Comparison of ENCODE assay signal across 1 cellular context in the genomic region with DNA sequence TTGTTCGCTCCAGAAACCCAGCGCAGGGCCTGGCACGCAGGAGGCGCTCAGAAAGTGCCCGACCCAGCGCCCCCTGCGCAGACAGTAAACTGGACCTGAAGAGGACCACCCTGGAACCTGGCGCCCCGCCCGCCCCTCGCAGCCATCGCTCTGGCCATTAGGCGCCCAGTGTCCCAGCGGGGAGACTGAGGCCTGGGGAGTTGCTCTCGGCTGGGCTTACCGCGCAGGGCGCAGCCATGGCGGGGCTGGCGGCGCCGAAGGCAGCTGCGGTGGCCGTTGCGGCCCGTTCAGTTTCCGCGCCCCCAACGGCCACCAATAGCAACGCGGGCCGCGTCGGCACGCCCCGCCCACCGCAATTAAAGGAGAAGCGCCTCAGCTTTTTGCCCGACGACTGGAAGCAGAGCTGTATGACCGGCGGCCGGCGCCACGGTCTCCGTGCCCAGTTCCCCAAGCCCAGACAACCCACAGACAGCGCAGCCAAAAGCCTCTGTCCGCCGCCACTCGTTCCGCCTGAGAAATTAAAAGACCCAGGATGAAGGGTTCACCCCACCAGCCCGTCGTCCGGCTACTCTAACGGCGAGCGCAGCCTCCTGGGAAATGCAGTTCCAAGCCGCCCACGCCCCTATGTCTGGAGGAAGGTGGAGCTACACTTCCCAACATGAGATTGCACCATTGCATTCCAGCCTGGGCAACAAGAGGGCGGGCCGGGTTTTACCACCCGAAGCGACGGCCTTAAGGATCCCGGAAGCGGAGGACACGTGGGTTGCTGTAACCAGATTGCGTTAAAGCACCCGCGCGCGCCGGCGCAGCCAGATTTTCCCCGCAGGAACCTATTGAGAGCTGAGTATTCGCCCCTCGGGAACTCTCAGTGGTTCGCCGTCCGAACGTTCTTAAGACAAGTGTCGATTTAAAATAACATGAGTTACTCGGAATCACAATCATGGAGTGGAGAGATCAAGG.
A peak's percentile ranks its signal among the peaks of the same experiment; 100 is the strongest.
TF ChIP-seq lines count a peak whose summit lies in the region.

A gene (minus strand): TSS at position 289 of the 960 bp plus-strand sequence. CDS start 51 bp downstream, at position 238.

TF ChIP-seq in HepG2, 621 proteins besides CTCF, POLR2A, EP300 and RAD21 (continued from another document and continues in another):
- TF ChIP-seq, protein P1, sequence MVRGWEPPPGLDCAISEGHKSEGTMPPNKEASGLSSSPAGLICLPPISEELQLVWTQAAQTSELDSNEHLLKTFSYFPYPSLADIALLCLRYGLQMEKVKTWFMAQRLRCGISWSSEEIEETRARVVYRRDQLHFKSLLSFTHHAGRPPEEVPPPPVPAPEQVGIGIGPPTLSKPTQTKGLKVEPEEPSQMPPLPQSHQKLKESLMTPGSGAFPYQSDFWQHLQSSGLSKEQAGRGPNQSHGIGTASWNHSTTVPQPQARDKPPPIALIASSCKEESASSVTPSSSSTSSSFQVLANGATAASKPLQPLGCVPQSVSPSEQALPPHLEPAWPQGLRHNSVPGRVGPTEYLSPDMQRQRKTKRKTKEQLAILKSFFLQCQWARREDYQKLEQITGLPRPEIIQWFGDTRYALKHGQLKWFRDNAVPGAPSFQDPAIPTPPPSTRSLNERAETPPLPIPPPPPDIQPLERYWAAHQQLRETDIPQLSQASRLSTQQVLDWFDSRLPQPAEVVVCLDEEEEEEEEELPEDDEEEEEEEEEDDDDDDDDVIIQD (CRISPR knock-in tag; IDR thresholded peaks at IDR 0.05; ENCODE audit: low read depth) = no peak; the same call in 1 of the 2 replicates
- no peak for TF ChIP-seq FIP1L1 (IDR thresholded peaks at IDR 0.05; ENCODE audit: borderline replicate concordance, insufficient read depth, low read depth, low read length)
- peak; percentile 82 for TF ChIP-seq SPEN (CRISPR knock-in tag; IDR thresholded peaks at IDR 0.05; ENCODE audit: low read depth)
- no peak for TF ChIP-seq ZNF484 (CRISPR knock-in tag; IDR thresholded peaks at IDR 0.05; ENCODE audit: borderline replicate concordance, low read depth)
- no peak; the same call in 1 of the 2 replicates for TF ChIP-seq SNAI1 (CRISPR knock-in tag; IDR thresholded peaks at IDR 0.05; ENCODE audit: borderline replicate concordance)
- TF ChIP-seq GATAD1 (CRISPR knock-in tag; IDR thresholded peaks at IDR 0.05) = peak; percentile 75
- no peak for TF ChIP-seq ISX (CRISPR knock-in tag; conservative IDR thresholded peaks at IDR 0.05)
- no peak; the same call in 1 of the 2 replicates for TF ChIP-seq SMAD3 (CRISPR knock-in tag; IDR thresholded peaks at IDR 0.05)
- TF ChIP-seq, protein P2, sequence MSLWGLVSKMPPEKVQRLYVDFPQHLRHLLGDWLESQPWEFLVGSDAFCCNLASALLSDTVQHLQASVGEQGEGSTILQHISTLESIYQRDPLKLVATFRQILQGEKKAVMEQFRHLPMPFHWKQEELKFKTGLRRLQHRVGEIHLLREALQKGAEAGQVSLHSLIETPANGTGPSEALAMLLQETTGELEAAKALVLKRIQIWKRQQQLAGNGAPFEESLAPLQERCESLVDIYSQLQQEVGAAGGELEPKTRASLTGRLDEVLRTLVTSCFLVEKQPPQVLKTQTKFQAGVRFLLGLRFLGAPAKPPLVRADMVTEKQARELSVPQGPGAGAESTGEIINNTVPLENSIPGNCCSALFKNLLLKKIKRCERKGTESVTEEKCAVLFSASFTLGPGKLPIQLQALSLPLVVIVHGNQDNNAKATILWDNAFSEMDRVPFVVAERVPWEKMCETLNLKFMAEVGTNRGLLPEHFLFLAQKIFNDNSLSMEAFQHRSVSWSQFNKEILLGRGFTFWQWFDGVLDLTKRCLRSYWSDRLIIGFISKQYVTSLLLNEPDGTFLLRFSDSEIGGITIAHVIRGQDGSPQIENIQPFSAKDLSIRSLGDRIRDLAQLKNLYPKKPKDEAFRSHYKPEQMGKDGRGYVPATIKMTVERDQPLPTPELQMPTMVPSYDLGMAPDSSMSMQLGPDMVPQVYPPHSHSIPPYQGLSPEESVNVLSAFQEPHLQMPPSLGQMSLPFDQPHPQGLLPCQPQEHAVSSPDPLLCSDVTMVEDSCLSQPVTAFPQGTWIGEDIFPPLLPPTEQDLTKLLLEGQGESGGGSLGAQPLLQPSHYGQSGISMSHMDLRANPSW (CRISPR knock-in tag; IDR thresholded peaks at IDR 0.05; ENCODE audit: borderline replicate concordance) = peak; percentile 61; the same call in 1 of the 2 replicates
- TF ChIP-seq, protein P3, sequence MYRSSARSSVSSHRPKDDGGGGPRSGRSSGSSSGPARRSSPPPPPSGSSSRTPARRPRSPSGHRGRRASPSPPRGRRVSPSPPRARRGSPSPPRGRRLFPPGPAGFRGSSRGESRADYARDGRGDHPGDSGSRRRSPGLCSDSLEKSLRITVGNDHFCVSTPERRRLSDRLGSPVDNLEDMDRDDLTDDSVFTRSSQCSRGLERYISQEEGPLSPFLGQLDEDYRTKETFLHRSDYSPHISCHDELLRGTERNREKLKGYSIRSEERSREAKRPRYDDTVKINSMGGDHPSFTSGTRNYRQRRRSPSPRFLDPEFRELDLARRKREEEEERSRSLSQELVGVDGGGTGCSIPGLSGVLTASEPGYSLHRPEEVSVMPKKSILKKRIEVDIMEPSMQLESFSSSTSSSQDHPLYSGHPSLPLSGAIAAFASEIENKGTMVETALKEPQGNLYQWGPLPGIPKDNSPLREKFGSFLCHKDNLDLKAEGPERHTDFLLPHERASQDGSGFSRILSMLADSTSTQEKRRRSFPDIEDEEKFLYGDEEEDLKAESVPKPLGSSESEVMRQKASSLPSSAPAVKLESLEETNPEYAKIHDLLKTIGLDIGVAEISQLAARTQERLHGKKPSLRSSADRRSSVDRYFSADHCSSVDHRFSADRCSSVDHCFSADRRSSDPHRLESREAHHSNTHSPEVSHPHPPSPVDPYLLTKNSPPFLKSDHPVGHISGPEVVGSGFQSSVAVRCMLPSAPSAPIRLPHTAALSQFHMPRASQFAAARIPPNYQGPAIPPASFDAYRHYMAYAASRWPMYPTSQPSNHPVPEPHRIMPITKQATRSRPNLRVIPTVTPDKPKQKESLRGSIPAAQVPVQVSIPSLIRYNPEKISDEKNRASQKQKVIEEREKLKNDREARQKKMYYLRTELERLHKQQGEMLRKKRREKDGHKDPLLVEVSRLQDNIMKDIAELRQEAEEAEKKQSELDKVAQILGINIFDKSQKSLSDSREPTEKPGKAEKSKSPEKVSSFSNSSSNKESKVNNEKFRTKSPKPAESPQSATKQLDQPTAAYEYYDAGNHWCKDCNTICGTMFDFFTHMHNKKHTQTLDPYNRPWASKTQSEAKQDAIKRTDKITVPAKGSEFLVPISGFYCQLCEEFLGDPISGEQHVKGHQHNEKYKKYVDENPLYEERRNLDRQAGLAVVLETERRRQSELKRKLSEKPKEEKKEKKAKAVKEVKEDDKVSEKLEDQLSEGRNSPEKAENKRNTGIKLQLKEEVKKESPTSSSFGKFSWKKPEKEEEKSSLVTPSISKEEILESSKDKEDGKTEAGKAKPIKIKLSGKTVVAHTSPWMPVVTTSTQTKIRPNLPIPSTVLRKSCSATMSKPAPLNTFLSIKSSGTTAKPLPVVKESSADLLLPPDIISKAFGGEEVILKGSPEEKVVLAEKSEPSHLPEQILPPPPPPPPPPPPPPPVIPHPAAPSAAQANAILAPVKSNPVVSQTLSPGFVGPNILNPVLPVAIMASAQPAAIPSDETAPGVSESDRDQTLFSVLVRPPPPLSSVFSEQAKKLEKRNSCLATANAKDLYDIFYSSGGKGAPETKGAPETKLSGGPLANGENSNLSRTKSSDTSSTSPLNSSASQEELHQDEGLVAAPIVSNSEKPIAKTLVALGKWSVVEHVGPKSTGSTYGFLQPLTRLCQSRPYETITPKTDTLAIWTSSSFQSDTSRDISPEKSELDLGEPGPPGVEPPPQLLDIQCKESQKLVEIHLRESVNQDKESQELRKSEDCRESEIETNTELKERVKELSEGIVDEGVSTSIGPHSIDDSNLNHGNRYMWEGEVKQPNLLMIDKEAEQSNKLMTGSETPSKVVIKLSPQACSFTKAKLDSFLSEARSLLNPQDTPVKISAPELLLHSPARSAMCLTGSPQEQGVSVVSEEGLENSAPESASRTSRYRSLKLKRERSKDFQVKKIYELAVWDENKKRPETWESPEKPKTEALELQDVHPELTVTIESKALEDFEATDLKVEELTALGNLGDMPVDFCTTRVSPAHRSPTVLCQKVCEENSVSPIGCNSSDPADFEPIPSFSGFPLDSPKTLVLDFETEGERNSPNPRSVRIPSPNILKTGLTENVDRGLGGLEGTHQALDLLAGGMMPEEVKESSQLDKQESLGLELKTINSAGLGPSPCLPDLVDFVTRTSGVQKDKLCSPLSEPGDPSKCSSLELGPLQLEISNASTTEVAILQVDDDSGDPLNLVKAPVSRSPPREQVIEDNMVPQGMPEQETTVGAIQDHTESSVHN (CRISPR knock-in tag; IDR thresholded peaks at IDR 0.05) = no peak
- no peak for TF ChIP-seq ZNF230 (CRISPR knock-in tag; IDR thresholded peaks at IDR 0.05)
- no peak for TF ChIP-seq KDM1A (CRISPR knock-in tag; IDR thresholded peaks at IDR 0.05)
- TF ChIP-seq POLR2AphosphoS2 (IDR thresholded peaks at IDR 0.05; ENCODE audit: low read depth, low read length) = no peak
- TF ChIP-seq GATAD2A (CRISPR knock-in tag; IDR thresholded peaks at IDR 0.05) = peak; percentile 78
- TF ChIP-seq ETV5 (CRISPR knock-in tag; IDR thresholded peaks at IDR 0.05; ENCODE audit: borderline replicate concordance) = peak; percentile 86
- no peak for TF ChIP-seq NONO (IDR thresholded peaks at IDR 0.05)
- peak; percentile 60 for TF ChIP-seq NONO (CRISPR knock-in tag; conservative IDR thresholded peaks at IDR 0.05)
- TF ChIP-seq IRF2 (CRISPR knock-in tag; IDR thresholded peaks at IDR 0.05) = peak; percentile 57; the same call in 1 of the 2 replicates
- no peak for TF ChIP-seq TBX3 (IDR thresholded peaks at IDR 0.05; ENCODE audit: borderline replicate concordance)
- no peak for TF ChIP-seq ZNF761 (CRISPR knock-in tag; conservative IDR thresholded peaks at IDR 0.05)
- no peak for TF ChIP-seq MZF1 (CRISPR knock-in tag; IDR thresholded peaks at IDR 0.05; ENCODE audit: borderline replicate concordance)
- no peak for TF ChIP-seq IRX3 (CRISPR knock-in tag; IDR thresholded peaks at IDR 0.05; ENCODE audit: borderline replicate concordance, low read depth)
- no peak for TF ChIP-seq NR2F2 (IDR thresholded peaks at IDR 0.05; ENCODE audit: borderline replicate concordance, low read depth)
- peak; percentile 93; the same call in 1 of the 2 replicates for TF ChIP-seq ZNF816 (CRISPR knock-in tag; IDR thresholded peaks at IDR 0.05; ENCODE audit: borderline replicate concordance)
- TF ChIP-seq, protein P4, sequence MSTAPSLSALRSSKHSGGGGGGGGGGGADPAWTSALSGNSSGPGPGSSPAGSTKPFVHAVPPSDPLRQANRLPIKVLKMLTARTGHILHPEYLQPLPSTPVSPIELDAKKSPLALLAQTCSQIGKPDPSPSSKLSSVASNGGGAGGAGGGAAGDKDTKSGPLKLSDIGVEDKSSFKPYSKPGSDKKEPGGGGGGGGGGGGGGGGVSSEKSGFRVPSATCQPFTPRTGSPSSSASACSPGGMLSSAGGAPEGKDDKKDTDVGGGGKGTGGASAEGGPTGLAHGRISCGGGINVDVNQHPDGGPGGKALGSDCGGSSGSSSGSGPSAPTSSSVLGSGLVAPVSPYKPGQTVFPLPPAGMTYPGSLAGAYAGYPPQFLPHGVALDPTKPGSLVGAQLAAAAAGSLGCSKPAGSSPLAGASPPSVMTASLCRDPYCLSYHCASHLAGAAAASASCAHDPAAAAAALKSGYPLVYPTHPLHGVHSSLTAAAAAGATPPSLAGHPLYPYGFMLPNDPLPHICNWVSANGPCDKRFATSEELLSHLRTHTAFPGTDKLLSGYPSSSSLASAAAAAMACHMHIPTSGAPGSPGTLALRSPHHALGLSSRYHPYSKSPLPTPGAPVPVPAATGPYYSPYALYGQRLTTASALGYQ (CRISPR knock-in tag; IDR thresholded peaks at IDR 0.05) = no peak
- peak; percentile 84 for TF ChIP-seq YY1 (IDR thresholded peaks at IDR 0.05; ENCODE audit: insufficient read depth, insufficient replicate concordance, low read depth, low read length)
- TF ChIP-seq KDM2A (CRISPR knock-in tag; IDR thresholded peaks at IDR 0.05; ENCODE audit: borderline replicate concordance, low read depth) = peak; percentile 78
- TF ChIP-seq, protein P5, sequence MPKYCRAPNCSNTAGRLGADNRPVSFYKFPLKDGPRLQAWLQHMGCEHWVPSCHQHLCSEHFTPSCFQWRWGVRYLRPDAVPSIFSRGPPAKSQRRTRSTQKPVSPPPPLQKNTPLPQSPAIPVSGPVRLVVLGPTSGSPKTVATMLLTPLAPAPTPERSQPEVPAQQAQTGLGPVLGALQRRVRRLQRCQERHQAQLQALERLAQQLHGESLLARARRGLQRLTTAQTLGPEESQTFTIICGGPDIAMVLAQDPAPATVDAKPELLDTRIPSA (CRISPR knock-in tag; IDR thresholded peaks at IDR 0.05; ENCODE audit: borderline replicate concordance) = no peak; the same call in 1 of the 2 replicates
- TF ChIP-seq BCL6 (CRISPR knock-in tag; IDR thresholded peaks at IDR 0.05) = peak; percentile 57; the same call in 1 of the 2 replicates
- TF ChIP-seq, protein P6, sequence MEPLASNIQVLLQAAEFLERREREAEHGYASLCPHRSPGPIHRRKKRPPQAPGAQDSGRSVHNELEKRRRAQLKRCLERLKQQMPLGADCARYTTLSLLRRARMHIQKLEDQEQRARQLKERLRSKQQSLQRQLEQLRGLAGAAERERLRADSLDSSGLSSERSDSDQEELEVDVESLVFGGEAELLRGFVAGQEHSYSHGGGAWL (CRISPR knock-in tag; IDR thresholded peaks at IDR 0.05) = peak; percentile 80; the same call in 1 of the 2 replicates
- no peak for TF ChIP-seq SMARCC2 (IDR thresholded peaks at IDR 0.05)
- TF ChIP-seq KDM6A (CRISPR knock-in tag; IDR thresholded peaks at IDR 0.05; ENCODE audit: low read depth) = no peak
- peak; percentile 48; the same call in 1 of the 2 replicates for TF ChIP-seq ZMAT3 (CRISPR knock-in tag; conservative IDR thresholded peaks at IDR 0.05)
- TF ChIP-seq ZBTB20 (CRISPR knock-in tag; IDR thresholded peaks at IDR 0.05; ENCODE audit: borderline replicate concordance, low read depth) = no peak
- no peak for TF ChIP-seq EZH2 (conservative IDR thresholded peaks at IDR 0.05; ENCODE audit: low read depth, low read length)
- TF ChIP-seq KLF6 (CRISPR knock-in tag; IDR thresholded peaks at IDR 0.05) = peak; percentile 72
- TF ChIP-seq, protein P7, sequence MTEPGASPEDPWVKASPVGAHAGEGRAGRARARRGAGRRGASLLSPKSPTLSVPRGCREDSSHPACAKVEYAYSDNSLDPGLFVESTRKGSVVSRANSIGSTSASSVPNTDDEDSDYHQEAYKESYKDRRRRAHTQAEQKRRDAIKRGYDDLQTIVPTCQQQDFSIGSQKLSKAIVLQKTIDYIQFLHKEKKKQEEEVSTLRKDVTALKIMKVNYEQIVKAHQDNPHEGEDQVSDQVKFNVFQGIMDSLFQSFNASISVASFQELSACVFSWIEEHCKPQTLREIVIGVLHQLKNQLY (CRISPR knock-in tag; IDR thresholded peaks at IDR 0.05) = peak; percentile 50; the same call in 1 of the 2 replicates
- TF ChIP-seq IKZF1 (IDR thresholded peaks at IDR 0.05) = no peak
- TF ChIP-seq ELF4 (CRISPR knock-in tag; IDR thresholded peaks at IDR 0.05; ENCODE audit: borderline replicate concordance) = peak; percentile 81; the same call in 1 of the 2 replicates
- TF ChIP-seq, protein P8, sequence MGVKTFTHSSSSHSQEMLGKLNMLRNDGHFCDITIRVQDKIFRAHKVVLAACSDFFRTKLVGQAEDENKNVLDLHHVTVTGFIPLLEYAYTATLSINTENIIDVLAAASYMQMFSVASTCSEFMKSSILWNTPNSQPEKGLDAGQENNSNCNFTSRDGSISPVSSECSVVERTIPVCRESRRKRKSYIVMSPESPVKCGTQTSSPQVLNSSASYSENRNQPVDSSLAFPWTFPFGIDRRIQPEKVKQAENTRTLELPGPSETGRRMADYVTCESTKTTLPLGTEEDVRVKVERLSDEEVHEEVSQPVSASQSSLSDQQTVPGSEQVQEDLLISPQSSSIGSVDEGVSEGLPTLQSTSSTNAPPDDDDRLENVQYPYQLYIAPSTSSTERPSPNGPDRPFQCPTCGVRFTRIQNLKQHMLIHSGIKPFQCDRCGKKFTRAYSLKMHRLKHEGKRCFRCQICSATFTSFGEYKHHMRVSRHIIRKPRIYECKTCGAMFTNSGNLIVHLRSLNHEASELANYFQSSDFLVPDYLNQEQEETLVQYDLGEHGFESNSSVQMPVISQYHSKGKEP (CRISPR knock-in tag; IDR thresholded peaks at IDR 0.05) = no peak
